In genomic region chr22:47355776-47356432, GRCh38 we compare ENCODE assay signal across 30 cellular contexts.
DNase-seq lines count a peak whose midpoint lies in the region; ATAC-seq and TF ChIP-seq lines count a peak whose summit lies in the region.
"Had no signal": no experiment of that assay in that cellular context is flagged by ENCODE, and none has a peak within 500 bp of the region (broad histone marks: within the 10 kb centered on the region; RNA-seq: fewer than 3 reads in every experiment).

No MANE protein-coding gene starts in this region.

- no peak for ATAC-seq in HG02938 (IDR thresholded peaks at IDR 0.05; ENCODE audit: unreplicated experiment)
- ATAC-seq: A549, Panc1 had no signal

- DNase-seq in NOMO-1 treated with DMSO at 0.1 percent for 48 hours (lab: John Stamatoyannopoulos, UW; ENCODE audit: unreplicated experiment): peak; percentile 19
- DNase-seq in NOMO-1 treated with dmso at 0.1 percent for 144 hours (lab: John Stamatoyannopoulos, UW; ENCODE audit: unreplicated experiment): no peak
- peak; percentile 90 for DNase-seq in NCI-H2171 (lab: John Stamatoyannopoulos, UW)
- peak; percentile 20 for DNase-seq in activated CD8-positive, alpha-beta memory T cell treated with anti-CD3 and anti-CD28 coated beads, Interleukin-2, amount 50 U/mL, for 48 hours
- DNase-seq in stomach: peak; percentile 9
- DNase-seq in hippocampal formation (lab: John Stamatoyannopoulos, UW): no peak
- DNase-seq in Karpas-422: no peak
- DNase-seq: activated CD4-positive, alpha-beta memory T cell treated with anti-CD3 and anti-CD28 coated beads, Interleukin-2, amount 10 ng/mL, durations not matched to agents 7 days and 5 days; activated CD4-positive, alpha-beta T cell treated with anti-CD3 and anti-CD28 coated beads for 1 hour; activated naive CD4-positive, alpha-beta T cell; BE2C; CD8-positive, alpha-beta memory T cell; cerebellar nuclear complex; DMS153; hypothalamus; immature natural killer cell; Kasumi-1; mesendoderm; NCI-H1092; NCI-H2029; NCI-H2227 treated with DMSO at 0.1 percent for 48 hours; sigmoid colon; SJCRH30; stimulated activated naive CD4-positive, alpha-beta T cell treated with Interleukin-2 at 50 U/mL for 16 hours; T-helper 1 cell had no signal

- WGBS in stomach, 5 donors: 80 to 86% (median 85%) methylated on average over 11 of the region's 11 CpGs

- TF ChIP-seq EP300 in stomach (IDR thresholded peaks at IDR 0.05): no peak

- TF ChIP-seq CTCF in stomach (IDR thresholded peaks at IDR 0.05): no peak

- H3K4me1 ChIP-seq in stomach: no peaks in the 10 kb centered on the region
- no peaks in the 10 kb centered on the region for H3K4me1 ChIP-seq in Karpas-422 (ENCODE audit: low read length)
- H3K4me1 ChIP-seq: A549, BE2C, sigmoid colon, SJCRH30, vagina had no signal

- H4K20me1 ChIP-seq in Karpas-422 (ENCODE audit: insufficient read depth, low read depth, low read length): no peaks in the 10 kb centered on the region

- no peaks in the 10 kb centered on the region for H3K79me2 ChIP-seq in Karpas-422 (ENCODE audit: low read length)

- no peak overlapping the region for H3K9ac ChIP-seq in Karpas-422 (ENCODE audit: low read length)

- peaks cover 0 to 24% (median 4%) of the 10 kb centered on the region in 3 donors for H3K27me3 ChIP-seq in stomach
- H3K27me3 ChIP-seq in Karpas-422 (ENCODE audit: low read length): no peaks in the 10 kb centered on the region
- H3K27me3 ChIP-seq: BE2C, SJCRH30, vagina had no signal

- intact Hi-C loops in stomach (cut with DNase I; ENCODE audit: low total_unique reads): no loop called here

- H3K36me3 ChIP-seq in stomach (no peaks in the 10 kb centered on the region), Karpas-422 (ENCODE audit: insufficient read depth, low read length) (no peaks in the 10 kb centered on the region)
- H3K36me3 ChIP-seq: BE2C, sigmoid colon, SJCRH30, vagina had no signal

- H3K27ac ChIP-seq in stomach (no peak overlapping the region), Karpas-422 (ENCODE audit: low read length) (no peak overlapping the region)
- H3K27ac ChIP-seq: A549, dorsolateral prefrontal cortex, sigmoid colon, SJCRH30, vagina had no signal

- TF ChIP-seq POLR2A in stomach (IDR thresholded peaks at IDR 0.05): no peak

- no peak overlapping the region for H2AFZ ChIP-seq in Karpas-422 (ENCODE audit: low read length)

- H3K4me2 ChIP-seq in Karpas-422 (ENCODE audit: low read depth, low read length, poor library complexity, severe bottlenecking): no peak overlapping the region
- H3K4me2 ChIP-seq: A549 had no signal

- H3K9me2 ChIP-seq in Karpas-422 (replicated peaks; ENCODE audit: insufficient read depth, low read length): no peaks in the 10 kb centered on the region

- no peak overlapping the region for H3K4me3 ChIP-seq in stomach
- H3K4me3 ChIP-seq in Karpas-422 (ENCODE audit: low read length): no peak overlapping the region
- H3K4me3 ChIP-seq: A549, dorsolateral prefrontal cortex, sigmoid colon, SJCRH30, vagina had no signal

- H3K9me3 ChIP-seq in stomach: peaks cover 0 to 16% (median 14%) of the 10 kb centered on the region in 4 donors
- no peaks in the 10 kb centered on the region for H3K9me3 ChIP-seq in Karpas-422 (ENCODE audit: low read length)
- H3K9me3 ChIP-seq: BE2C, sigmoid colon, SJCRH30, vagina had no signal

Comparison
In these comparisons a context has a peak if more than half of its experiments do, and no peak if none do; other contexts are left out.
1. DNase-seq: peak in NOMO-1 treated with DMSO at 0.1 percent for 48 hours (single experiment), NCI-H2171 (single experiment), activated CD8-positive, alpha-beta memory T cell treated with anti-CD3 and anti-CD28 coated beads, Interleukin-2, amount 50 U/mL, for 48 hours (single experiment) and stomach (single experiment); none in NOMO-1 treated with dmso at 0.1 percent for 144 hours (single experiment), hippocampal formation (0 of 2) and Karpas-422 (single experiment).